Comparison of ENCODE assay signal across 1 cellular context in genomic region chr2:39142012-39142346, GRCh38.
TF ChIP-seq lines count a peak whose summit lies in the region.

No MANE protein-coding gene starts in this region.

TF ChIP-seq in K562, 482 proteins besides CTCF, POLR2A, EP300 and RAD21 (continued from another document and continues in another):
- TF ChIP-seq, protein P1, sequence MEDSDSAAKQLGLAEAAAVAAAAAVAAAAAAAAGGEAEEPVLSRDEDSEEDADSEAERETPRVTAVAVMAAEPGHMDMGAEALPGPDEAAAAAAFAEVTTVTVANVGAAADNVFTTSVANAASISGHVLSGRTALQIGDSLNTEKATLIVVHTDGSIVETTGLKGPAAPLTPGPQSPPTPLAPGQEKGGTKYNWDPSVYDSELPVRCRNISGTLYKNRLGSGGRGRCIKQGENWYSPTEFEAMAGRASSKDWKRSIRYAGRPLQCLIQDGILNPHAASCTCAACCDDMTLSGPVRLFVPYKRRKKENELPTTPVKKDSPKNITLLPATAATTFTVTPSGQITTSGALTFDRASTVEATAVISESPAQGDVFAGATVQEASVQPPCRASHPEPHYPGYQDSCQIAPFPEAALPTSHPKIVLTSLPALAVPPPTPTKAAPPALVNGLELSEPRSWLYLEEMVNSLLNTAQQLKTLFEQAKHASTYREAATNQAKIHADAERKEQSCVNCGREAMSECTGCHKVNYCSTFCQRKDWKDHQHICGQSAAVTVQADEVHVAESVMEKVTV (CRISPR knock-in tag; IDR thresholded peaks at IDR 0.05): no peak
- TF ChIP-seq, protein P2, sequence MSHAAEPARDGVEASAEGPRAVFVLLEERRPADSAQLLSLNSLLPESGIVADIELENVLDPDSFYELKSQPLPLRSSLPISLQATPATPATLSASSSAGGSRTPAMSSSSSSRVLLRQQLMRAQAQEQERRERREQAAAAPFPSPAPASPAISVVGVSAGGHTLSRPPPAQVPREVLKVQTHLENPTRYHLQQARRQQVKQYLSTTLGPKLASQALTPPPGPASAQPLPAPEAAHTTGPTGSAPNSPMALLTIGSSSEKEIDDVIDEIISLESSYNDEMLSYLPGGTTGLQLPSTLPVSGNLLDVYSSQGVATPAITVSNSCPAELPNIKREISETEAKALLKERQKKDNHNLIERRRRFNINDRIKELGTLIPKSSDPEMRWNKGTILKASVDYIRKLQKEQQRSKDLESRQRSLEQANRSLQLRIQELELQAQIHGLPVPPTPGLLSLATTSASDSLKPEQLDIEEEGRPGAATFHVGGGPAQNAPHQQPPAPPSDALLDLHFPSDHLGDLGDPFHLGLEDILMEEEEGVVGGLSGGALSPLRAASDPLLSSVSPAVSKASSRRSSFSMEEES (CRISPR knock-in tag; IDR thresholded peaks at IDR 0.05): no peak
- no peak for TF ChIP-seq MEF2A (IDR thresholded peaks at IDR 0.05; ENCODE audit: control insufficient read depth, low read depth, low read length)
- no peak for TF ChIP-seq SP1 (CRISPR knock-in tag; IDR thresholded peaks at IDR 0.05)
- TF ChIP-seq SMAD2 (IDR thresholded peaks at IDR 0.05; ENCODE audit: low read depth, low read length): no peak
- no peak for TF ChIP-seq NR4A1 (CRISPR knock-in tag; IDR thresholded peaks at IDR 0.05)
- no peak for TF ChIP-seq NR4A1 (tag; IDR thresholded peaks at IDR 0.05)
- no peak for TF ChIP-seq ARID2 (IDR thresholded peaks at IDR 0.05)
- TF ChIP-seq, protein P3, sequence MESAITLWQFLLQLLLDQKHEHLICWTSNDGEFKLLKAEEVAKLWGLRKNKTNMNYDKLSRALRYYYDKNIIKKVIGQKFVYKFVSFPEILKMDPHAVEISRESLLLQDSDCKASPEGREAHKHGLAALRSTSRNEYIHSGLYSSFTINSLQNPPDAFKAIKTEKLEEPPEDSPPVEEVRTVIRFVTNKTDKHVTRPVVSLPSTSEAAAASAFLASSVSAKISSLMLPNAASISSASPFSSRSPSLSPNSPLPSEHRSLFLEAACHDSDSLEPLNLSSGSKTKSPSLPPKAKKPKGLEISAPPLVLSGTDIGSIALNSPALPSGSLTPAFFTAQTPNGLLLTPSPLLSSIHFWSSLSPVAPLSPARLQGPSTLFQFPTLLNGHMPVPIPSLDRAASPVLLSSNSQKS (CRISPR knock-in tag; IDR thresholded peaks at IDR 0.05): no peak
- no peak for TF ChIP-seq RBFOX2 (IDR thresholded peaks at IDR 0.05; ENCODE audit: low read depth, low read length)
- no peak for TF ChIP-seq POLR2B (IDR thresholded peaks at IDR 0.05; ENCODE audit: low read depth, partially characterized antibody)
- peak; percentile 30 to 50; a peak in 1 of 4 replicates for TF ChIP-seq FOXK2 (conservative IDR thresholded peaks at IDR 0.05 in 1 of 2, IDR thresholded peaks at IDR 0.05 in 1 of 2; ENCODE audit: low read depth in 2 of 2)
- no peak for TF ChIP-seq ZNF324 (CRISPR knock-in tag; IDR thresholded peaks at IDR 0.05)
- TF ChIP-seq ELF4 (CRISPR knock-in tag; IDR thresholded peaks at IDR 0.05): no peak
- TF ChIP-seq ZNF592 (IDR thresholded peaks at IDR 0.05): peak; percentile 50; the same call in 1 of the 2 replicates
- no peak for TF ChIP-seq ZNF239 (CRISPR knock-in tag; IDR thresholded peaks at IDR 0.05)
- TF ChIP-seq DACH1 (IDR thresholded peaks at IDR 0.05; ENCODE audit: partially characterized antibody): peak; percentile 10
- TF ChIP-seq TOE1 (IDR thresholded peaks at IDR 0.05; ENCODE audit: borderline replicate concordance): no peak
- no peak for TF ChIP-seq TOE1 (CRISPR knock-in tag; IDR thresholded peaks at IDR 0.05; ENCODE audit: borderline replicate concordance, low read depth)
- no peak for TF ChIP-seq CCAR2 (IDR thresholded peaks at IDR 0.05; ENCODE audit: low read depth, low read length)
- no peak for TF ChIP-seq ARID4B (CRISPR knock-in tag; IDR thresholded peaks at IDR 0.05)
- TF ChIP-seq CHD1 (IDR thresholded peaks at IDR 0.05; ENCODE audit: low read length): no peak
- no peak for TF ChIP-seq PHB2 (IDR thresholded peaks at IDR 0.05; ENCODE audit: low read depth)
- TF ChIP-seq DPF2 (IDR thresholded peaks at IDR 0.05): peak; percentile 79; the same call in 1 of the 2 replicates
- no peak for TF ChIP-seq ZNF347 (CRISPR knock-in tag; IDR thresholded peaks at IDR 0.05; ENCODE audit: low read depth)
- peak in 1 of 2 experiments; percentile 81; a peak in 2 of 4 replicates for TF ChIP-seq TBL1XR1 (IDR thresholded peaks at IDR 0.05; ENCODE audit: low read length in 2 of 2)
- no peak for TF ChIP-seq ZNF431 (CRISPR knock-in tag; IDR thresholded peaks at IDR 0.05)
- TF ChIP-seq NKRF (IDR thresholded peaks at IDR 0.05; ENCODE audit: borderline replicate concordance): no peak
- no peak for TF ChIP-seq ZNF561 (CRISPR knock-in tag; conservative IDR thresholded peaks at IDR 0.05)
- no peak for TF ChIP-seq ZNF655 (CRISPR knock-in tag; IDR thresholded peaks at IDR 0.05)
- TF ChIP-seq HDAC8 (tag; IDR thresholded peaks at IDR 0.05): no peak
- no peak for TF ChIP-seq ZNF12 (CRISPR knock-in tag; IDR thresholded peaks at IDR 0.05)
- TF ChIP-seq MTA3 (IDR thresholded peaks at IDR 0.05; ENCODE audit: borderline replicate concordance): no peak
- TF ChIP-seq ZNF146 (CRISPR knock-in tag; IDR thresholded peaks at IDR 0.05; ENCODE audit: unreplicated experiment): no peak
- no peak for TF ChIP-seq PML (IDR thresholded peaks at IDR 0.05; ENCODE audit: low read length)
- no peak for TF ChIP-seq KLF10 (CRISPR knock-in tag; IDR thresholded peaks at IDR 0.05)
- TF ChIP-seq, protein P4, sequence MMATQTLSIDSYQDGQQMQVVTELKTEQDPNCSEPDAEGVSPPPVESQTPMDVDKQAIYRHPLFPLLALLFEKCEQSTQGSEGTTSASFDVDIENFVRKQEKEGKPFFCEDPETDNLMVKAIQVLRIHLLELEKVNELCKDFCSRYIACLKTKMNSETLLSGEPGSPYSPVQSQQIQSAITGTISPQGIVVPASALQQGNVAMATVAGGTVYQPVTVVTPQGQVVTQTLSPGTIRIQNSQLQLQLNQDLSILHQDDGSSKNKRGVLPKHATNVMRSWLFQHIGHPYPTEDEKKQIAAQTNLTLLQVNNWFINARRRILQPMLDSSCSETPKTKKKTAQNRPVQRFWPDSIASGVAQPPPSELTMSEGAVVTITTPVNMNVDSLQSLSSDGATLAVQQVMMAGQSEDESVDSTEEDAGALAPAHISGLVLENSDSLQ (IDR thresholded peaks at IDR 0.05): no peak
- TF ChIP-seq GTF2A2 (tag; IDR thresholded peaks at IDR 0.05): no peak
- no peak for TF ChIP-seq CBFB (CRISPR knock-in tag; IDR thresholded peaks at IDR 0.05)
- no peak for TF ChIP-seq RBM34 (IDR thresholded peaks at IDR 0.05; ENCODE audit: borderline replicate concordance, insufficient read depth, low read length)
- no peak for TF ChIP-seq HNRNPL (IDR thresholded peaks at IDR 0.05; ENCODE audit: low read depth, low read length)
- TF ChIP-seq E2F3 (CRISPR knock-in tag; IDR thresholded peaks at IDR 0.05): no peak
- TF ChIP-seq RHOXF2B (CRISPR knock-in tag; conservative IDR thresholded peaks at IDR 0.05): no peak
- no peak for TF ChIP-seq POLR2AphosphoS2 (IDR thresholded peaks at IDR 0.05; ENCODE audit: low read length)
- TF ChIP-seq SNAPC5 (CRISPR knock-in tag; IDR thresholded peaks at IDR 0.05): no peak
- no peak for TF ChIP-seq CLOCK (CRISPR knock-in tag; IDR thresholded peaks at IDR 0.05; ENCODE audit: borderline replicate concordance)
- TF ChIP-seq HCFC1 (IDR thresholded peaks at IDR 0.05; ENCODE audit: low read depth, low read length): no peak
- TF ChIP-seq TAL1 (IDR thresholded peaks at IDR 0.05): peak; percentile 15; the same call in 1 of the 2 replicates
